In the genomic region with DNA sequence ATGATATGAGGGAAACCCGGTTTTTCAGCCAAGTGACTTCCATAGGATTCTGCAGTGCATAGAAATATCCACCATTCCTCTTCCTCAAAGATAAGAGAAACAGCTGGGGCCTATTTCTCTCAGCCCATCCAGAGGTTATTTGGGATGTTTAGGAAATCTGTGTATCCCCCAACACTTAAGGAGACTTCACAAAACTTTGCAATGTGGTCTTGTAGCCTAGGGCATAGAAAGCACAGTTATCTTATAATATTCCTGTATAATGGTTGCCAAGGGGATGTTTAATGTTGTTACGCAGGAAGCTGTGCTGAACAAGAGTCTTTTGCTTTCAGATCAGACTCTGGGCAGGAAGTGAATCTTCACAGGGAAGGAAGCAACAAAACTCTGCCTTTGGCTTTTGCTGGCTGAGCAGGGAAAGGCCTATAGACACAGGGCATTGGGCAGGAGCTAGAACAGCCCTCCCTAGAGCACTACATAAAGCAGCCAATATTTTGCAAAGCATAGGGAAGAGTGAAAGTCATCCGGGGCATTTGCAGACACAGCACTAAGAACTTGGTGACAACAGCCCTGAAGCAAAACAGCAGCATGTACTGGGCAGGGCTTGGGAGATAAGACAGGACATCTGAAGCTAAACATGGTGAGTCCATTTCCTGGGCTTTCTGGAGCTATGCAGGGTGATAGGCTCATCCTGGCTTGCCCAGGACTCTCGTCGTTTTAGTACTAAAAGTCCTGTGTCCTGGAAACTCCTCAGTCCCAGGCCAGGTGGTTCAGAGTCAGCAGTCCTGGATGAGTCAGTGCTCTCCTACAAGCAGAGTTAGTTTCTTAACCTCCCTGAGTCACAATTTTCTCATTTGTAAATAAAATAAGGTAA, we compare ENCODE assay signal across 1 cellular context.
TF ChIP-seq lines count a peak whose summit lies in the region.

No MANE protein-coding gene starts in this region.

TF ChIP-seq in H1, 55 proteins besides CTCF, POLR2A, EP300 and RAD21:
- no peak for TF ChIP-seq EGR1 (IDR thresholded peaks at IDR 0.05; ENCODE audit: borderline replicate concordance, low read depth, low read length)
- TF ChIP-seq CBX5 (IDR thresholded peaks at IDR 0.05; ENCODE audit: low read depth, low read length): no peak
- TF ChIP-seq RNF2 (IDR thresholded peaks at IDR 0.05; ENCODE audit: borderline replicate concordance, low read depth, low read length, missing control alignments, poor library complexity, severe bottlenecking): no peak
- TF ChIP-seq FOSL1 (IDR thresholded peaks at IDR 0.05; ENCODE audit: insufficient read depth, low read depth, low read length): no peak
- TF ChIP-seq CHD7 (IDR thresholded peaks at IDR 0.05; ENCODE audit: insufficient replicate concordance, low read length): no peak
- no peak for TF ChIP-seq SAP30 (IDR thresholded peaks at IDR 0.05; ENCODE audit: insufficient read depth, insufficient replicate concordance, low read length)
- no peak for TF ChIP-seq SIN3A (conservative IDR thresholded peaks at IDR 0.05 in 1 of 2, IDR thresholded peaks at IDR 0.05 in 1 of 2; ENCODE audit: low read depth in 1 of 2, low read length in 2 of 2)
- TF ChIP-seq CHD1 (IDR thresholded peaks at IDR 0.05; ENCODE audit: low read depth, low read length): no peak
- TF ChIP-seq KDM1A (IDR thresholded peaks at IDR 0.05; ENCODE audit: borderline replicate concordance, low read length): no peak
- TF ChIP-seq KDM5A (IDR thresholded peaks at IDR 0.05; ENCODE audit: low read length): no peak
- no peak for TF ChIP-seq ATF2 (IDR thresholded peaks at IDR 0.05; ENCODE audit: low read length)
- TF ChIP-seq RBBP5 (IDR thresholded peaks at IDR 0.05; ENCODE audit: borderline replicate concordance, low read depth, low read length): no peak
- no peak for TF ChIP-seq SP1 (IDR thresholded peaks at IDR 0.05; ENCODE audit: low read depth, low read length)
- TF ChIP-seq TEAD4 (IDR thresholded peaks at IDR 0.05; ENCODE audit: low read depth, low read length): no peak
- no peak for TF ChIP-seq TCF12 (IDR thresholded peaks at IDR 0.05; ENCODE audit: low read depth, low read length)
- TF ChIP-seq HDAC2 (IDR thresholded peaks at IDR 0.05; ENCODE audit: borderline replicate concordance in 1 of 2, low read depth in 2 of 2, low read length in 2 of 2): no peak
- TF ChIP-seq SIX5 (IDR thresholded peaks at IDR 0.05; ENCODE audit: low read depth, low read length): no peak
- TF ChIP-seq RXRA (IDR thresholded peaks at IDR 0.05; ENCODE audit: insufficient read depth, low read depth, low read length): no peak
